In genomic region chr3:46986782-46987484, GRCh38 we compare ENCODE assay signal across 1 cellular context.
TF ChIP-seq lines count a peak whose summit lies in the region.

No MANE protein-coding gene starts in this region.

TF ChIP-seq in A549, 52 proteins besides CTCF, POLR2A, EP300 and RAD21:
- TF ChIP-seq RCOR1 (IDR thresholded peaks at IDR 0.05; ENCODE audit: low read depth, low read length), result no peak
